8 cellular contexts compared by ENCODE assay signal in the genomic region with DNA sequence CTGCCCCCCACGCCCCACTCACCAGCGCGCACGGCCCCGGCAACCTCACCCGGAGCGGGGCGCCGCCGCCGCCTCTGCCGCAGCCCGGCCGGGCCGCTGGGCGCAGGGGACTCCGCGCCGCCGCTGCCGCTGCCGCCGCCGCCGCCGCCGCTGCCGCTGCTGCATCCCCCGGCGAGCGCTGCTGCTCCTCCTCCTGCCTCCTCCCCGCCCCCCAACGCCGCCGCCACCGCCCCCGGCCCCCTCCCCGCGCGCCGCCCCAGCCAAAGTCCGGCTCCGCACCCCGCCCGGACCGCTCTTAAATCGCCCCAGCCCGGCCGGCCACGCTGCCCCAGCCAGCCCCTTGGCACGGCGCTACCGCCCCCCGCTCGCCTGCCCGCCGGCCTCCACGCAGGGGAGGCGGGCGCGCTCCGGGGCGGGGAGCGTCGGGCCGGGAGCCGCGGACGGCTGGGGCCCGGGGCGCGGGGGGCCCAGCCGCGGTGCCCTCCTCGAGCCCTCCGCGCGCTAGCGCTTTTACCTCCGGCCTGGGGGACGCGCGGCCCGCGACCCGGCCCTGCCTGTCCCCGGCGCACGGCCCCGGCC. TPM values are rescaled to one million over a fixed set of nuclear protein-coding genes. Genes with fewer than 3 reads are reported as not detected.
DNase-seq lines count a peak whose midpoint lies in the region; ATAC-seq and TF ChIP-seq lines count a peak whose summit lies in the region.

A gene (minus strand): TSS at position 161 of the 579 bp plus-strand sequence. CDS start 28,118 bp downstream, outside the sequence.

- DNase-seq in activated T-cell treated with anti-CD3 and anti-CD28 coated beads, Interleukin-2, amount 50 U/mL, for 72 hours = peak in 1 of 2 donors; percentile 8
- DNase-seq in activated T-cell treated with anti-CD3 and anti-CD28 coated beads for 4 hours = no peak
- DNase-seq in astrocyte of the spinal cord (ENCODE audit: low read depth, low spot score) = no peak
- DNase-seq in iPS-NIHi11 (ENCODE audit: low spot score) = peak; percentile 65

- H3K4me1 Mint-ChIP-seq in activated T-cell treated with anti-CD3 and anti-CD28 coated beads, Interleukin-2, amount 50 U/mL, for 72 hours (ENCODE audit: low read depth) = peaks cover 13% of the 10 kb centered on the region

- H3K9me3 Mint-ChIP-seq in activated T-cell treated with anti-CD3 and anti-CD28 coated beads, Interleukin-2, amount 50 U/mL, for 72 hours = no peaks in the 10 kb centered on the region

- no peak within 1 kb of the TSS for H3K27ac Mint-ChIP-seq in activated T-cell treated with anti-CD3 and anti-CD28 coated beads, Interleukin-2, amount 50 U/mL, for 72 hours

- in situ Hi-C loops in astrocyte of the spinal cord (cut with HindIII; ENCODE audit: low sequenced_read_pairs) = no loop called here

- peak within 1 kb of the TSS; percentile 82 to 92 for H3K4me3 Mint-ChIP-seq in activated T-cell treated with anti-CD3 and anti-CD28 coated beads, Interleukin-2, amount 50 U/mL, for 72 hours

- H3K4me3 ChIP-seq in astrocyte of the spinal cord (ENCODE audit: low read depth, low read length) (peak within 1 kb of the TSS; percentile 40), skin epidermis (peak within 1 kb of the TSS; percentile 51 to 77 (median 62))

- peak; percentile 32 to 42 for ATAC-seq in activated T-cell treated with anti-CD3 and anti-CD28 coated beads, Interleukin-2, amount 50 U/mL, for 72 hours (replicated peaks in 1 of 2)
- ATAC-seq in HG03175 (IDR thresholded peaks at IDR 0.05; ENCODE audit: unreplicated experiment) (no peak), GM18867 (IDR thresholded peaks at IDR 0.05; ENCODE audit: unreplicated experiment) (no peak), GM19467 (IDR thresholded peaks at IDR 0.05; ENCODE audit: unreplicated experiment) (no peak)

- no peak for TF ChIP-seq CTCF in astrocyte of the spinal cord (IDR thresholded peaks at IDR 0.05; ENCODE audit: low read depth, low read length)

- H3K27me3 Mint-ChIP-seq in activated T-cell treated with anti-CD3 and anti-CD28 coated beads, Interleukin-2, amount 50 U/mL, for 72 hours (ENCODE audit: low read depth) = peaks cover 62% of the 10 kb centered on the region

- H3K27ac ChIP-seq in skin epidermis = peak within 1 kb of the TSS; percentile 48 to 94 (median 83)

- H3K36me3 Mint-ChIP-seq in activated T-cell treated with anti-CD3 and anti-CD28 coated beads, Interleukin-2, amount 50 U/mL, for 72 hours (ENCODE audit: insufficient read depth in 2 of 2) = peaks cover 0 to 1% of the 10 kb centered on the region in 2 donors

RNA-seq across cellular contexts. Expression of the gene that starts here (rescaled TPM):
- total RNA-seq in activated T-cell treated with anti-CD3 and anti-CD28 coated beads, Interleukin-2, amount 50 U/mL, for 72 hours = under 1 TPM; 0.65 to 0.72 TPM

Comparison
In these comparisons a context has a peak if more than half of its experiments do, and no peak if none do; other contexts are left out.
1. Peak in ATAC-seq in activated T-cell treated with anti-CD3 and anti-CD28 coated beads, Interleukin-2, amount 50 U/mL, for 72 hours; RNA of the gene not detected or under 1 TPM.